In the genomic region with DNA sequence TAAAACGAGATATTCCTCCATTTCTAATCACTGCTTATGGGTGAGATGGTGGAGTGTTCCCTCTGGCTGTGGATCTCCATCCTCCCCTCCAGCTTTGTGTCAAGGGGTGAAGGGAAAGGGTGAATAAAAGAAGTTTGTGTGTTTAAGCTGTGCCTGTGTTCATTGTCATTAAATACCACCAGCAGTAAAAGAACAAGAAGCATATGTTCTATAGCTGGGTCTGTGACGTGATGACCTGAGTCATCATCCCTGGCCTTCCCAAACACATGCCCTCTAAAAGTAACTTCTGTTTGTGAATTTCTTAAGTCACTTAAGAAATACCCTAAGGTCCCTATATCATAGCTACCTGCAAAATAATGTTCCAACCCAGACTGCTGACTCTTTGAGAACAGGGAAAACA, we compare ENCODE assay signal across 24 cellular contexts.
"Had no signal": no experiment of that assay in that cellular context is flagged by ENCODE, and none has a peak within 500 bp of the region (broad histone marks: within the 10 kb centered on the region; RNA-seq: fewer than 3 reads in every experiment).

No MANE protein-coding gene starts in this region.

- H3K27me3 ChIP-seq: adrenal gland, ascending aorta, heart left ventricle, ovary, right atrium auricular region, upper lobe of left lung had no signal

- H3K9me3 ChIP-seq: adrenal gland, ascending aorta, heart left ventricle, ovary, psoas muscle, right atrium auricular region, upper lobe of left lung had no signal

- H3K4me3 ChIP-seq: adrenal gland, ascending aorta, heart left ventricle, ovary, psoas muscle, right atrium auricular region, upper lobe of left lung had no signal

- DNase-seq: activated CD4-positive, alpha-beta T cell treated with anti-CD3 and anti-CD28 coated beads, Interleukin-2, amount 10 ng/mL, durations not matched to agents 24 days and 14 days; activated CD8-positive, alpha-beta memory T cell treated with anti-CD3 and anti-CD28 coated beads, Interleukin-2, amount 10 ng/mL, durations not matched to agents 7 days and 5 days; activated CD8-positive, alpha-beta T cell treated with anti-CD3 and anti-CD28 coated beads for 36 hours; activated gamma-delta T cell; activated T-cell treated with anti-CD3 and anti-CD28 coated beads for 4 hours; adrenal gland; central memory CD4-positive, alpha-beta T cell; dermis blood vessel endothelial cell; effector CD8-positive, alpha-beta T cell; erythroblast; heart left ventricle; left ventricle myocardium superior; ovary; psoas muscle; stimulated activated CD4-positive, alpha-beta T cell treated with anti-CD3 and anti-CD28 coated beads, Interleukin-12 subunit alpha, Interleukin-12 subunit beta, amount 100 ng/mL, for 4 hours; stimulated activated CD4-positive, alpha-beta T cell treated with anti-CD3 and anti-CD28 coated beads, Interleukin-4, amount 100 ng/mL, for 4 hours; stimulated activated naive CD8-positive, alpha-beta T cell treated with anti-CD3 and anti-CD28 coated beads, Interleukin-15, Interleukin-2, amounts not matched to agents 100 U/mL and 50 U/mL, for 24 hours; T-helper 2 cell; upper lobe of left lung had no signal

- H3K36me3 ChIP-seq: adrenal gland, ascending aorta, ovary, right atrium auricular region, upper lobe of left lung had no signal

- FAIRE-seq: islet of Langerhans had no signal

- ATAC-seq: activated CD8-positive, alpha-beta memory T cell treated with anti-CD3 and anti-CD28 coated beads, Interleukin-2, amount 10 ng/mL, durations not matched to agents 7 days and 5 days; activated CD8-positive, alpha-beta T cell treated with anti-CD3 and anti-CD28 coated beads for 36 hours; activated naive CD4-positive, alpha-beta T cell treated with anti-CD3 and anti-CD28 coated beads, Interleukin-2, amount 50 U/mL, for 72 hours; heart left ventricle; left ventricle myocardium superior; natural killer cell treated with Interleukin-12 subunit alpha and Interleukin-12 subunit beta and Interleukin-15 and Interleukin-18, amount 100 ng/mL, for 72 hours; psoas muscle; stimulated activated naive CD8-positive, alpha-beta T cell treated with anti-CD3 and anti-CD28 coated beads, Interleukin-15, Interleukin-2, amounts not matched to agents 100 U/mL and 50 U/mL, for 24 hours had no signal
